Comparison of ENCODE assay signal across 13 cellular contexts in the genomic region with DNA sequence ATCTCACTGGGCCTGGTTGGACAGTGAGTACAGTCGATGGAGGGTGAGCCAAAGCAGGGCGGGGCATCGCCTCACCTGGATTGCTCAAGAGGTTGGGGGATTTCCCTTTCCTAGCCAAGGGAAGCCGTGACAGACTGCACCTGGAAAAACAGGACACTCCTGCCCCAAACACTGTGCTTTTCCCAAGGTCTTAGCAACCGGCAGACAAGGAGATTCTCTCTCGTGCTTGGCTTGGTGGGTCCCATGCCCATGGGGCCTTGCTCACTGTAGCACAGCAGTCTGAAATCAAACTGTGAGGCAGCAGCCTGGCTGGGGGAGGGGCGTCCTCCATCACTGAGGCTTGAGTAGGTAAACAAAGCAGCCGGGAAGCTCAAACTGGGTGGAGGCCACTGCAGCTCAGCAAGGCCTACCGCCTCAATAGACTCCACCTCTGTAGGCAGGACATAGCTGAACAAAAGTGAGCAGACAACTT. TPM values are rescaled to one million over a fixed set of nuclear protein-coding genes. Genes with fewer than 3 reads are reported as not detected.
DNase-seq lines count a peak whose midpoint lies in the region; ATAC-seq and TF ChIP-seq lines count a peak whose summit lies in the region.
"Had no signal": no experiment of that assay in that cellular context is flagged by ENCODE, and none has a peak within 500 bp of the region (broad histone marks: within the 10 kb centered on the region; RNA-seq: fewer than 3 reads in every experiment).

No MANE protein-coding gene starts in this region.

- no peaks in the 10 kb centered on the region for H3K9me2 ChIP-seq in hepatocyte (replicated peaks; ENCODE audit: insufficient read depth)

- peak; percentile 28 for ATAC-seq in T-helper 17 cell

- no peaks in the 10 kb centered on the region for H3K27me3 Mint-ChIP-seq in T-helper 17 cell
- H3K27me3 Mint-ChIP-seq: stimulated activated naive CD8-positive, alpha-beta T cell treated with anti-CD3 and anti-CD28 coated beads, Interleukin-15, Interleukin-2, amounts not matched to agents 100 ng/mL and 50 ng/mL, for 24 hours had no signal

- peak overlapping the region; percentile 90 for H3K27ac ChIP-seq in hepatocyte
- peak overlapping the region; percentile 74 for H3K27ac ChIP-seq in thymus (ENCODE audit: low read depth)

- H3K4me3 Mint-ChIP-seq in T-helper 17 cell: peak overlapping the region; percentile 47
- H3K4me3 Mint-ChIP-seq: neural crest cell; stimulated activated naive CD8-positive, alpha-beta T cell treated with anti-CD3 and anti-CD28 coated beads, Interleukin-15, Interleukin-2, amounts not matched to agents 100 ng/mL and 50 ng/mL, for 24 hours had no signal

- H3K4me1 ChIP-seq in hepatocyte (ENCODE audit: insufficient read depth): peaks cover 14% of the 10 kb centered on the region
- peaks cover 16% of the 10 kb centered on the region for H3K4me1 ChIP-seq in thymus (ENCODE audit: control insufficient read depth, insufficient read depth, low read length)

- peak overlapping the region; percentile 74 for H3K27ac Mint-ChIP-seq in T-helper 17 cell
- H3K27ac Mint-ChIP-seq: stimulated activated naive CD8-positive, alpha-beta T cell treated with anti-CD3 and anti-CD28 coated beads, Interleukin-15, Interleukin-2, amounts not matched to agents 100 ng/mL and 50 ng/mL, for 24 hours had no signal

- H3K4me3 ChIP-seq in hepatocyte (no peak overlapping the region), thymus (ENCODE audit: low read length) (no peak overlapping the region)

- peak overlapping the region; percentile 25 for H2AFZ ChIP-seq in hepatocyte

- H3K9me3 ChIP-seq in T-helper 17 cell (ENCODE audit: control insufficient read depth, low read length, poor library complexity, severe bottlenecking): no peaks in the 10 kb centered on the region
- H3K9me3 ChIP-seq in hepatocyte (ENCODE audit: low read depth): no peaks in the 10 kb centered on the region
- no peaks in the 10 kb centered on the region for H3K9me3 ChIP-seq in thymus (ENCODE audit: control insufficient read depth)

- WGBS in hepatocyte (ENCODE audit: low lambda C conversion rate, missing lambda C conversion rate): 48% methylated on average over 9 of the region's 9 CpGs
- WGBS in thymus: 90% methylated on average over 9 of the region's 9 CpGs

- no peaks in the 10 kb centered on the region for H3K36me3 ChIP-seq in hepatocyte (replicated peaks; ENCODE audit: insufficient read depth, low read depth)
- no peaks in the 10 kb centered on the region for H3K36me3 ChIP-seq in thymus (ENCODE audit: control insufficient read depth, insufficient read depth)

- H4K20me1 ChIP-seq in hepatocyte (ENCODE audit: insufficient read depth, poor library complexity, severe bottlenecking): no peaks in the 10 kb centered on the region

- H3K27me3 ChIP-seq in hepatocyte (no peaks in the 10 kb centered on the region), thymus (ENCODE audit: control insufficient read depth, insufficient read depth) (no peaks in the 10 kb centered on the region)

- peaks cover 6% of the 10 kb centered on the region for H3K36me3 Mint-ChIP-seq in T-helper 17 cell (ENCODE audit: low read depth)

- H3K4me1 Mint-ChIP-seq in T-helper 17 cell: peaks cover 44% of the 10 kb centered on the region

- no peak for TF ChIP-seq CTCF in hepatocyte (IDR thresholded peaks at IDR 0.05; ENCODE audit: poor library complexity)

- DNase-seq in activated gamma-delta T cell treated with Interleukin-2 at 50 U/mL for 16 hours (peak; percentile 9), activated gamma-delta T cell (lab: John Stamatoyannopoulos, UW) (no peak), T-helper 17 cell (no peak), hepatocyte (ENCODE audit: low spot score) (peak; percentile 68), NCI-H82 treated with DMSO at 0.1 percent for 48 hours (lab: John Stamatoyannopoulos, UW; ENCODE audit: unreplicated experiment) (no peak), SIG-M5 treated with dmso at 0.1 percent for 504 hours (lab: John Stamatoyannopoulos, UW; ENCODE audit: unreplicated experiment) (no peak), AML-193 (lab: John Stamatoyannopoulos, UW) (no peak)
- DNase-seq: NCI-H524 treated with DMSO at 0.1 percent for 48 hours had no signal

- peaks cover 13% of the 10 kb centered on the region for H3K79me2 ChIP-seq in hepatocyte

- H3K4me2 ChIP-seq in hepatocyte: peak overlapping the region; percentile 77

RNA-seq across cellular contexts. Expression of gene C1orf105, which starts 11.3 kb away (rescaled TPM):
- not detected for total RNA-seq in T-helper 17 cell
- total RNA-seq in hepatocyte: 0.23 and 0.76 TPM in 2 replicates
- polyA plus RNA-seq in hepatocyte: 0.21 and 2.2 TPM in 2 replicates
- polyA plus RNA-seq in thymus: 0.30 TPM
- total RNA-seq: epithelial cell of proximal tubule, neural crest cell, SK-MEL-5 had no signal

RNA-seq across cellular contexts. Expression of gene PIGC, which starts 12.1 kb away (rescaled TPM):
- total RNA-seq in T-helper 17 cell (10 to 100 TPM; 21.4 to 24.9 TPM), hepatocyte (38.6 and 42.0 TPM in 2 replicates)
- polyA plus RNA-seq in hepatocyte (43.3 and 47.0 TPM in 2 replicates), thymus (41.0 TPM)

Comparison
In these comparisons a context has a peak if more than half of its experiments do, and no peak if none do; other contexts are left out.
1. DNase-seq: peak in activated gamma-delta T cell treated with Interleukin-2 at 50 U/mL for 16 hours (single experiment) and hepatocyte (single experiment); none in activated gamma-delta T cell (single experiment), T-helper 17 cell (0 of 3), NCI-H82 treated with DMSO at 0.1 percent for 48 hours (single experiment), SIG-M5 treated with dmso at 0.1 percent for 504 hours (single experiment) and AML-193 (0 of 2).